Comparison of ENCODE assay signal across 8 cellular contexts in the genomic region with DNA sequence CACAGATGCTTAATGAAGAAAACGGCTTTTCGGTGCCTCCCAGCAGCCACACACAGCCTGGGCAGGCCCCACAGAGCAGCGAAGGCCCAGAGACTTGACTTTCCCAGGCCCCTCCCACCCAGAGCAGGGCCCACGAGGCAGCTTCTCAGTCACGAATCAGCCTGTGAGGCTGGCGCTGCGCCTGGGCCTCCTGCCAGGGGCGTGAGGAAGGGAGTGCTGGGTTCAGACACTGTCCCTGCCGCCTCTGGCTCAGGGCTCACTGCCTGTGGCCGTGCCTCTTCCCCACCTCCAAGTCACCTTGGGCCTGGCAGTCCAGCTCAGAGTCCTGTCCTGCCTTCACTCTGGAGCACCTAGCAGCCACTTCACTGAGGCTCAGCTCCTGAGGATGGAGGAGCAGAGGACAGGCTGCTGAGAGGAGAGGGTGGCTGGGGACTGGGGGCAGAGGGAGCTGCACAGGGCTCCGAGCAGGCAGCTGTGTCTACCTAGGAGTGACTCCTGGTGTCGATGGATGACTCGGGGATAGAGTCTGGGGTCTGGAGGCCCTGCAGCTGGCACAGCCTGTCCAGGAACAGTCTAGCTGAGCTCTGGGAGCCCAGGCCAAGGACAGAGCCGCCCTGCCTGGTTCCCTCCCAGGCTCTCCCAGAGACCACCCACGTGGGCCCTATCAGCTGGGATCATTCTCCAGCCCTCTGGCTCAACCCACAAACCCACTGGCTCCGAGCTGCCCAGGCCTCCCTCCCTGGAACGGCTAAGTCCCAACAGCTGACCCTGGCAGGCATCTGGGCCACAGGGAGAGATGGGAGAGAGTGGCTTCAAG. TPM values are rescaled to one million over a fixed set of nuclear protein-coding genes. Genes with fewer than 3 reads are reported as not detected.
DNase-seq lines count a peak whose midpoint lies in the region; ATAC-seq, FAIRE-seq and TF ChIP-seq lines count a peak whose summit lies in the region.

No MANE protein-coding gene starts in this region.

- H3K27ac ChIP-seq in heart right ventricle (peak overlapping the region; percentile 75 to 97 (median 90)), psoas muscle (peak overlapping the region; percentile 87)

- H3K27me3 ChIP-seq in heart right ventricle (no peaks in the 10 kb centered on the region), psoas muscle (ENCODE audit: insufficient read depth in 3 of 3, low read length in 2 of 3) (no peaks in the 10 kb centered on the region)

- H3K4me3 ChIP-seq in LNCaP clone FGC (ENCODE audit: low read depth, low read length) (no peak overlapping the region), heart right ventricle (no peak overlapping the region), psoas muscle (no peak overlapping the region)

- ATAC-seq in heart right ventricle (peak; percentile 89 to 95 (median 92)), psoas muscle (peak; percentile 81 to 91 (median 88)), GM19395 (IDR thresholded peaks at IDR 0.05; ENCODE audit: unreplicated experiment) (no peak), HG03354 (IDR thresholded peaks at IDR 0.05; ENCODE audit: poor library complexity, severe bottlenecking, unreplicated experiment) (no peak)

- H3K4me1 ChIP-seq in heart right ventricle (peaks cover 17 to 50% (median 20%) of the 10 kb centered on the region in 9 donors), psoas muscle (peaks cover 19% of the 10 kb centered on the region)

- DNase-seq in CD1c-positive myeloid dendritic cell (ENCODE audit: extremely low spot score) (peak; percentile 64), LNCaP clone FGC (ENCODE audit: low read depth) (peak; percentile 51), amniotic stem cell (lab: John Stamatoyannopoulos, UW) (peak; percentile 42), heart right ventricle (peak; percentile 92 to 95), psoas muscle (peak; percentile 92 to 96), D721Med (ENCODE audit: insufficient read length, low spot score) (no peak)

- H3K36me3 ChIP-seq in heart right ventricle (no peaks in the 10 kb centered on the region), psoas muscle (ENCODE audit: insufficient read depth in 1 of 2, low read depth in 1 of 2) (no peaks in the 10 kb centered on the region)

- WGBS in heart right ventricle, 2 donors: 20 to 25% methylated on average over 17 of the region's 17 CpGs
- WGBS in psoas muscle, 3 donors: 15 to 36% (median 22%) methylated on average over 12 to 17 of the region's 17 CpGs

- intact Hi-C loops in heart right ventricle (cut with DNase I): loop anchor here in 1 of 10 donors (2.0 kb wide), 1 partner anchor 36 kb away; the partner anchor contains the start of gene FOSL2
- intact Hi-C loops in psoas muscle (cut with DNase I): no loop called here

- H3K9me3 ChIP-seq in heart right ventricle (no peaks in the 10 kb centered on the region), psoas muscle (no peaks in the 10 kb centered on the region)

- TF ChIP-seq CTCF in LNCaP clone FGC (IDR thresholded peaks at IDR 0.05; ENCODE audit: control insufficient read depth, extremely low read depth, insufficient read depth) (no peak), heart right ventricle (IDR thresholded peaks at IDR 0.05) (no peak), psoas muscle (IDR thresholded peaks at IDR 0.05) (no peak), D721Med (IDR thresholded peaks at IDR 0.05; ENCODE audit: insufficient read depth, missing control alignments) (no peak)

- FAIRE-seq in D721Med (lab: Jason Lieb, UNC): no peak

RNA-seq across cellular contexts. Expression of gene FOSL2, which starts 36.4 kb away (rescaled TPM):
- 100 to 1,000 TPM in 1 of 10 donors, 10 to 100 TPM in 9; 29.7 to 182 (median 60.3) TPM for total RNA-seq in heart right ventricle
- polyA plus RNA-seq in heart right ventricle: 10 to 100 TPM; 16.5 to 24.0 TPM
- total RNA-seq in psoas muscle: 100 to 1,000 TPM in 3 of 4 donors, 10 to 100 TPM in 1; 52.2 to 278 (median 192) TPM
- polyA plus RNA-seq in psoas muscle: 10 to 100 TPM; 20.1 to 74.7 (median 72.1) TPM

Comparison
In these comparisons a context has a peak if more than half of its experiments do, and no peak if none do; other contexts are left out.
1. ATAC-seq: peak in heart right ventricle (8 of 8) and psoas muscle (4 of 4); none in GM19395 (single experiment) and HG03354 (single experiment).